ENCODE assay signal across 31 cellular contexts in the genomic region with DNA sequence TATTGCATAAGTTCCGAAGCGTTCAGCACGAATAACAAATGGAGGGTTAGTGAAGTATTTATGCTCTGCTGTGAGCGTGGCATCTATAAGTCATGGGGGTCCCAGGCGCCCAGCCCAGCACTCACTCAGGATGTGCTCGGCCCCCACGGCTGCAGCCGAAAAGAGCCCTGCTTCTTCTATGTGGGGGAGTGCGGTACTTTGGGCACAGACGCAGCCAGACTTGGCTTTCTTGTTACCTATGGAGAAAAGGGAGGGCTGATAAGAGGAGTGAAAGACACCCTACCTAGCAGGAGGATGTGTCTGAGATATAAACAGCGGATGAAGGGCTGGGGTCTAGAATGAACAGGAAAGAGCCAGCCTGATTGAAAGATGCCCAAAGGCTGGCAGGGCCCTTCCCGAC.
"Had no signal": no experiment of that assay in that cellular context is flagged by ENCODE, and none has a peak within 500 bp of the region (broad histone marks: within the 10 kb centered on the region; RNA-seq: fewer than 3 reads in every experiment).

No MANE protein-coding gene starts in this region.

- H3K36me3 ChIP-seq: colonic mucosa, heart left ventricle, ovary, prostate gland, stomach, tibial nerve, WERI-Rb-1 had no signal

- H3K27ac Mint-ChIP-seq: activated CD4-positive, alpha-beta T cell treated with anti-CD3 and anti-CD28 coated beads, Interleukin-2, amount 10 ng/mL, durations not matched to agents 7 days and 5 days; activated CD8-positive, alpha-beta T cell treated with anti-CD3 and anti-CD28 coated beads for 36 hours; activated naive CD4-positive, alpha-beta T cell treated with anti-CD3 and anti-CD28 coated beads, Interleukin-2, amount 50 U/mL, for 72 hours; activated T-helper 17 cell treated with anti-CD3 and anti-CD28 coated beads, Interleukin-2, amount 50 U/mL, for 72 hours; effector memory CD8-positive, alpha-beta T cell; mesothelial cell of epicardium; naive B cell; stimulated activated naive B cell treated with anti-CD40 and anti-IgM and Interleukin-4, amounts not matched to agents 10 μg/mL and 1 μg/mL and 100 μg/mL, for 72 hours; T-helper 17 cell had no signal

- H3K9me3 Mint-ChIP-seq: activated CD4-positive, alpha-beta T cell treated with anti-CD3 and anti-CD28 coated beads, Interleukin-2, amount 10 ng/mL, durations not matched to agents 7 days and 5 days; activated CD8-positive, alpha-beta T cell treated with anti-CD3 and anti-CD28 coated beads for 36 hours; activated naive CD4-positive, alpha-beta T cell treated with anti-CD3 and anti-CD28 coated beads, Interleukin-2, amount 50 U/mL, for 72 hours; activated T-cell treated with anti-CD3 and anti-CD28 coated beads, Interleukin-2, amount 50 U/mL, for 4 hours; activated T-helper 17 cell treated with anti-CD3 and anti-CD28 coated beads, Interleukin-2, amount 50 U/mL, for 72 hours; effector memory CD8-positive, alpha-beta T cell; mesothelial cell of epicardium; nephron progenitor cell; stimulated activated naive B cell treated with anti-CD40 and anti-IgM and Interleukin-4, amounts not matched to agents 10 μg/mL and 1 μg/mL and 100 μg/mL, for 72 hours had no signal

- H3K4me3 ChIP-seq: colonic mucosa, dorsolateral prefrontal cortex, heart left ventricle, ovary, prostate gland, smooth muscle cell, stomach, tibial nerve had no signal

- ATAC-seq: activated CD8-positive, alpha-beta T cell treated with anti-CD3 and anti-CD28 coated beads for 36 hours; activated naive CD4-positive, alpha-beta T cell treated with anti-CD3 and anti-CD28 coated beads, Interleukin-2, amount 50 U/mL, for 72 hours; activated T-cell treated with anti-CD3 and anti-CD28 coated beads, Interleukin-2, amount 50 U/mL, for 4 hours; activated T-helper 17 cell treated with anti-CD3 and anti-CD28 coated beads, Interleukin-2, amount 50 U/mL, for 72 hours; effector memory CD8-positive, alpha-beta T cell; esophagus mucosa; heart left ventricle; left ventricle myocardium superior; stimulated activated naive B cell treated with anti-CD40 and anti-IgM and Interleukin-4, amounts not matched to agents 10 μg/mL and 1 μg/mL and 100 μg/mL, for 72 hours; T-helper 17 cell had no signal

- H3K27me3 ChIP-seq: colonic mucosa, ovary, tibial nerve had no signal

- H3K9me3 ChIP-seq: colonic mucosa, heart left ventricle, ovary, prostate gland had no signal

- H3K27ac ChIP-seq: colonic mucosa, dorsolateral prefrontal cortex, heart left ventricle, ovary, prostate gland, stomach, tibial nerve, WERI-Rb-1 had no signal

- H3K4me3 Mint-ChIP-seq: activated CD4-positive, alpha-beta T cell treated with anti-CD3 and anti-CD28 coated beads, Interleukin-2, amount 10 ng/mL, durations not matched to agents 7 days and 5 days; activated CD8-positive, alpha-beta T cell treated with anti-CD3 and anti-CD28 coated beads for 36 hours; activated T-cell treated with anti-CD3 and anti-CD28 coated beads, Interleukin-2, amount 50 U/mL, for 4 hours; activated T-helper 17 cell treated with anti-CD3 and anti-CD28 coated beads, Interleukin-2, amount 50 U/mL, for 72 hours; effector memory CD8-positive, alpha-beta T cell; mesothelial cell of epicardium; naive B cell; nephron progenitor cell; stimulated activated naive B cell treated with anti-CD40 and anti-IgM and Interleukin-4, amounts not matched to agents 10 μg/mL and 1 μg/mL and 100 μg/mL, for 72 hours; T-helper 17 cell had no signal

- H3K4me1 Mint-ChIP-seq: activated CD4-positive, alpha-beta T cell treated with anti-CD3 and anti-CD28 coated beads, Interleukin-2, amount 10 ng/mL, durations not matched to agents 7 days and 5 days; activated T-helper 17 cell treated with anti-CD3 and anti-CD28 coated beads, Interleukin-2, amount 50 U/mL, for 72 hours; naive B cell; stimulated activated naive B cell treated with anti-CD40 and anti-IgM and Interleukin-4, amounts not matched to agents 10 μg/mL and 1 μg/mL and 100 μg/mL, for 72 hours had no signal

- DNase-seq: activated CD4-positive, alpha-beta T cell treated with anti-CD3 and anti-CD28 coated beads, Interleukin-2, amount 10 ng/mL, durations not matched to agents 7 days and 5 days; activated CD4-positive, CD25-positive, alpha-beta regulatory T cell treated with anti-CD3 and anti-CD28 coated beads, Interleukin-2, amount 50 U/mL, for 72 hours; activated CD8-positive, alpha-beta T cell treated with anti-CD3 and anti-CD28 coated beads for 36 hours; activated gamma-delta T cell treated with Interleukin-2 at 50 U/mL for 16 hours; activated T-cell treated with anti-CD3 and anti-CD28 coated beads, Interleukin-2, amount 50 U/mL, for 4 hours; colonic mucosa; effector memory CD8-positive, alpha-beta T cell; foreskin fibroblast; hypothalamus; left ventricle myocardium superior; mammary epithelial cell; naive B cell; nephron progenitor cell; retina; stimulated activated CD4-positive, alpha-beta T cell treated with anti-CD3 and anti-CD28 coated beads, Interleukin-15, amount 100 ng/mL, for 24 hours; stimulated activated CD4-positive, alpha-beta T cell treated with anti-CD3 and anti-CD28 coated beads, Interleukin-2, amount 100 ng/mL, for 24 hours; stimulated activated naive B cell treated with anti-CD40 and anti-IgM and Interleukin-4, amounts not matched to agents 10 μg/mL and 1 μg/mL and 100 μg/mL, for 72 hours; stomach; T-helper 17 cell; T1000; WERI-Rb-1 had no signal

- H3K36me3 Mint-ChIP-seq: activated naive CD4-positive, alpha-beta T cell treated with anti-CD3 and anti-CD28 coated beads, Interleukin-2, amount 50 U/mL, for 72 hours; mesothelial cell of epicardium; naive B cell; stimulated activated naive B cell treated with anti-CD40 and anti-IgM and Interleukin-4, amounts not matched to agents 10 μg/mL and 1 μg/mL and 100 μg/mL, for 72 hours had no signal

- H3K4me1 ChIP-seq: colonic mucosa, heart left ventricle, prostate gland, stomach, tibial nerve had no signal
